Comparison of ENCODE assay signal across 1 cellular context in the genomic region with DNA sequence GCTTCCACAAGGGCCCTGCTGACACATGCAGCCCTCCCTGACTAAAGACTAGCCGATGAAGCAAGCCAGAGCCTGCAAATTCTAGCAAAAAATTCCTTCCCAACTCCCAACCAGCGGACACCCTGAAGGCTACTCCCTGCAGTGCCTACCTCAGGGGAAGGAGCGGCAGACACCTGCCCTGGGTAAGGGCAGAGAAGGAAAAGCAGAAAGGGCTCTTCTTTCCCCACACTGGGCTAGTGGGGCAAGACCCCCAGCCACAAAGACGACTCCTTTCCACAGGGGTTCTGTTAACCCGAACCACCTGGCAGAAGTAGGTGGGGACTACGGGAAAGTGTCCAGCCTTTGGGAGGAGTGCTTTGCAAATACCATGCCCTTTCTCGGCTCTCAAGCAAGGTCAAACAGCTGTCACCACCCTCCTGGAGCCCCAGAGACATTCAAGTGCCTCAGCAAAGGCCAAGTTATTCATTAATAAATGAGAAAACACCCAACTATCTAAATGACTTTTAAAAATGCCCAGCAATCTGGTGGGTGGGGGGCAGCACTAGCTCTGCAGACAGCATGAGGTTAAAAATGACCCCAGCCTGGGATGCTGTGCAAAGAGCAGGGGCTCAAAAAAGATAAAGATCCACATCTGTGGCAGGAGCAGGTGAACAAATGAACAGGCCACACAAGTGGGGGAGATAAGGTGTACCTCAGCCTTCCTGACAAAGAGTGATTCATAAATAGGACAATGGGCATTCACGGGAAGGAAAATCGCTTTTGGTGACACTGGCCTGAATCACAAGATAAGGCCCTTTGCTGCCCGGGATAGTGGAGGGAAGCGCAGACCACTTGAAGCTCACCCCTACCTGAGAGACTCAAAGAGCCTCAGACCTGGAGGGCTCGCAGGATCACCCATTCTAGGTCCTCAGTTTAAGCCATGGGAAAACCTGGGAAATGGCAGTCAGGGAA.
A peak's percentile ranks its signal among the peaks of the same experiment; 100 is the strongest.
TF ChIP-seq lines count a peak whose summit lies in the region.

No MANE protein-coding gene starts in this region.

TF ChIP-seq in HepG2, 621 proteins besides CTCF, POLR2A, EP300 and RAD21 (continued from another document and continues in another):
- TF ChIP-seq, protein P1, sequence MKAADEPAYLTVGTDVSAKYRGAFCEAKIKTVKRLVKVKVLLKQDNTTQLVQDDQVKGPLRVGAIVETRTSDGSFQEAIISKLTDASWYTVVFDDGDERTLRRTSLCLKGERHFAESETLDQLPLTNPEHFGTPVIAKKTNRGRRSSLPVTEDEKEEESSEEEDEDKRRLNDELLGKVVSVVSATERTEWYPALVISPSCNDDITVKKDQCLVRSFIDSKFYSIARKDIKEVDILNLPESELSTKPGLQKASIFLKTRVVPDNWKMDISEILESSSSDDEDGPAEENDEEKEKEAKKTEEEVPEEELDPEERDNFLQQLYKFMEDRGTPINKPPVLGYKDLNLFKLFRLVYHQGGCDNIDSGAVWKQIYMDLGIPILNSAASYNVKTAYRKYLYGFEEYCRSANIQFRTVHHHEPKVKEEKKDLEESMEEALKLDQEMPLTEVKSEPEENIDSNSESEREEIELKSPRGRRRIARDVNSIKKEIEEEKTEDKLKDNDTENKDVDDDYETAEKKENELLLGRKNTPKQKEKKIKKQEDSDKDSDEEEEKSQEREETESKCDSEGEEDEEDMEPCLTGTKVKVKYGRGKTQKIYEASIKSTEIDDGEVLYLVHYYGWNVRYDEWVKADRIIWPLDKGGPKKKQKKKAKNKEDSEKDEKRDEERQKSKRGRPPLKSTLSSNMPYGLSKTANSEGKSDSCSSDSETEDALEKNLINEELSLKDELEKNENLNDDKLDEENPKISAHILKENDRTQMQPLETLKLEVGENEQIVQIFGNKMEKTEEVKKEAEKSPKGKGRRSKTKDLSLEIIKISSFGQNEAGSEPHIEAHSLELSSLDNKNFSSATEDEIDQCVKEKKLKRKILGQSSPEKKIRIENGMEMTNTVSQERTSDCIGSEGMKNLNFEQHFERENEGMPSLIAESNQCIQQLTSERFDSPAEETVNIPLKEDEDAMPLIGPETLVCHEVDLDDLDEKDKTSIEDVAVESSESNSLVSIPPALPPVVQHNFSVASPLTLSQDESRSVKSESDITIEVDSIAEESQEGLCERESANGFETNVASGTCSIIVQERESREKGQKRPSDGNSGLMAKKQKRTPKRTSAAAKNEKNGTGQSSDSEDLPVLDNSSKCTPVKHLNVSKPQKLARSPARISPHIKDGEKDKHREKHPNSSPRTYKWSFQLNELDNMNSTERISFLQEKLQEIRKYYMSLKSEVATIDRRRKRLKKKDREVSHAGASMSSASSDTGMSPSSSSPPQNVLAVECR (CRISPR knock-in tag; IDR thresholded peaks at IDR 0.05; ENCODE audit: borderline replicate concordance), result no peak; the same call in 1 of the 2 replicates
- TF ChIP-seq YEATS4 (CRISPR knock-in tag; IDR thresholded peaks at IDR 0.05; ENCODE audit: borderline replicate concordance) (no peak), FOXP1 (IDR thresholded peaks at IDR 0.05) (no peak), FOXP1 (CRISPR knock-in tag; IDR thresholded peaks at IDR 0.05) (no peak), PHF8 (CRISPR knock-in tag; IDR thresholded peaks at IDR 0.05) (peak; percentile 40), ZNF10 (CRISPR knock-in tag; IDR thresholded peaks at IDR 0.05; ENCODE audit: borderline replicate concordance, low read depth) (no peak), SAP130 (CRISPR knock-in tag; IDR thresholded peaks at IDR 0.05; ENCODE audit: low read depth) (peak; percentile 55), RXRB (CRISPR knock-in tag; IDR thresholded peaks at IDR 0.05; ENCODE audit: borderline replicate concordance) (peak; percentile 63), SP1 (IDR thresholded peaks at IDR 0.05) (no peak), SP1 (CRISPR knock-in tag; IDR thresholded peaks at IDR 0.05) (no peak), ZNF720 (CRISPR knock-in tag; IDR thresholded peaks at IDR 0.05) (no peak), ZNF30 (CRISPR knock-in tag; IDR thresholded peaks at IDR 0.05) (no peak), DNMT3B (CRISPR knock-in tag; conservative IDR thresholded peaks at IDR 0.05) (no peak), ZKSCAN1 (IDR thresholded peaks at IDR 0.05; ENCODE audit: low read length) (no peak), ERF (CRISPR knock-in tag; IDR thresholded peaks at IDR 0.05) (peak; percentile 49; the same call in 1 of the 2 replicates), ARID2 (CRISPR knock-in tag; IDR thresholded peaks at IDR 0.05; ENCODE audit: borderline replicate concordance) (no peak), RAD51 (IDR thresholded peaks at IDR 0.05; ENCODE audit: borderline replicate concordance) (no peak), RFX1 (IDR thresholded peaks at IDR 0.05) (no peak), KMT2A (CRISPR knock-in tag; IDR thresholded peaks at IDR 0.05) (0 out of 2 replicates have a peak, but pooled peaks have one; percentile 24), NCOA1 (CRISPR knock-in tag; IDR thresholded peaks at IDR 0.05) (no peak), ESRRA (CRISPR knock-in tag; IDR thresholded peaks at IDR 0.05; ENCODE audit: low read depth) (no peak), PTBP1 (IDR thresholded peaks at IDR 0.05; ENCODE audit: low read depth, low read length, poor library complexity, severe bottlenecking) (no peak), MBD4 (IDR thresholded peaks at IDR 0.05; ENCODE audit: borderline replicate concordance, low read length) (no peak), ZNF776 (CRISPR knock-in tag; IDR thresholded peaks at IDR 0.05) (no peak), CREB1 (IDR thresholded peaks at IDR 0.05) (no peak), CREB1 (CRISPR knock-in tag; IDR thresholded peaks at IDR 0.05) (peak; percentile 56; the same call in 1 of the 2 replicates), KDM4B (CRISPR knock-in tag; IDR thresholded peaks at IDR 0.05) (no peak), HOXA5 (CRISPR knock-in tag; IDR thresholded peaks at IDR 0.05) (0 out of 2 replicates have a peak, but pooled peaks have one; percentile 49), FOSL2 (CRISPR knock-in tag; IDR thresholded peaks at IDR 0.05) (peak; percentile 87), RFXANK (CRISPR knock-in tag; IDR thresholded peaks at IDR 0.05) (no peak), ZNF556 (CRISPR knock-in tag; IDR thresholded peaks at IDR 0.05; ENCODE audit: borderline replicate concordance) (no peak)
- TF ChIP-seq, protein P2, sequence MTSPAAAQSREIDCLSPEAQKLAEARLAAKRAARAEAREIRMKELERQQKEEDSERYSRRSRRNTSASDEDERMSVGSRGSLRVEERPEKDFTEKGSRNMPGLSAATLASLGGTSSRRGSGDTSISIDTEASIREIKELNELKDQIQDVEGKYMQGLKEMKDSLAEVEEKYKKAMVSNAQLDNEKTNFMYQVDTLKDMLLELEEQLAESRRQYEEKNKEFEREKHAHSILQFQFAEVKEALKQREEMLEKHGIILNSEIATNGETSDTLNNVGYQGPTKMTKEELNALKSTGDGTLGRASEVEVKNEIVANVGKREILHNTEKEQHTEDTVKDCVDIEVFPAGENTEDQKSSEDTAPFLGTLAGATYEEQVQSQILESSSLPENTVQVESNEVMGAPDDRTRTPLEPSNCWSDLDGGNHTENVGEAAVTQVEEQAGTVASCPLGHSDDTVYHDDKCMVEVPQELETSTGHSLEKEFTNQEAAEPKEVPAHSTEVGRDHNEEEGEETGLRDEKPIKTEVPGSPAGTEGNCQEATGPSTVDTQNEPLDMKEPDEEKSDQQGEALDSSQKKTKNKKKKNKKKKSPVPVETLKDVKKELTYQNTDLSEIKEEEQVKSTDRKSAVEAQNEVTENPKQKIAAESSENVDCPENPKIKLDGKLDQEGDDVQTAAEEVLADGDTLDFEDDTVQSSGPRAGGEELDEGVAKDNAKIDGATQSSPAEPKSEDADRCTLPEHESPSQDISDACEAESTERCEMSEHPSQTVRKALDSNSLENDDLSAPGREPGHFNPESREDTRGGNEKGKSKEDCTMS (CRISPR knock-in tag; conservative IDR thresholded peaks at IDR 0.05), result no peak
- TF ChIP-seq, protein P3, sequence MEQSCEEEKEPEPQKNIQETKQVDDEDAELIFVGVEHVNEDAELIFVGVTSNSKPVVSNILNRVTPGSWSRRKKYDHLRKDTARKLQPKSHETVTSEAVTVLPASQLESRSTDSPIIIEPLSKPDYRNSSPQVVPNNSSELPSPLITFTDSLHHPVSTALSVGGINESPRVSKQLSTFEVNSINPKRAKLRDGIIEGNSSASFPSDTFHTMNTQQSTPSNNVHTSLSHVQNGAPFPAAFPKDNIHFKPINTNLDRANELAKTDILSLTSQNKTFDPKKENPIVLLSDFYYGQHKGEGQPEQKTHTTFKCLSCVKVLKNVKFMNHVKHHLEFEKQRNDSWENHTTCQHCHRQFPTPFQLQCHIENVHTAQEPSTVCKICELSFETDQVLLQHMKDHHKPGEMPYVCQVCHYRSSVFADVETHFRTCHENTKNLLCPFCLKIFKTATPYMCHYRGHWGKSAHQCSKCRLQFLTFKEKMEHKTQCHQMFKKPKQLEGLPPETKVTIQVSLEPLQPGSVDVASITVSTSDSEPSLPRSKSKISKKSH (CRISPR knock-in tag; IDR thresholded peaks at IDR 0.05; ENCODE audit: borderline replicate concordance), result no peak
- TF ChIP-seq, protein P4, sequence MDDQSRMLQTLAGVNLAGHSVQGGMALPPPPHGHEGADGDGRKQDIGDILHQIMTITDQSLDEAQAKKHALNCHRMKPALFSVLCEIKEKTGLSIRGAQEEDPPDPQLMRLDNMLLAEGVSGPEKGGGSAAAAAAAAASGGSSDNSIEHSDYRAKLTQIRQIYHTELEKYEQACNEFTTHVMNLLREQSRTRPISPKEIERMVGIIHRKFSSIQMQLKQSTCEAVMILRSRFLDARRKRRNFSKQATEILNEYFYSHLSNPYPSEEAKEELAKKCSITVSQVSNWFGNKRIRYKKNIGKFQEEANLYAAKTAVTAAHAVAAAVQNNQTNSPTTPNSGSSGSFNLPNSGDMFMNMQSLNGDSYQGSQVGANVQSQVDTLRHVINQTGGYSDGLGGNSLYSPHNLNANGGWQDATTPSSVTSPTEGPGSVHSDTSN (CRISPR knock-in tag; IDR thresholded peaks at IDR 0.05; ENCODE audit: borderline replicate concordance), result no peak
- TF ChIP-seq, protein P5, sequence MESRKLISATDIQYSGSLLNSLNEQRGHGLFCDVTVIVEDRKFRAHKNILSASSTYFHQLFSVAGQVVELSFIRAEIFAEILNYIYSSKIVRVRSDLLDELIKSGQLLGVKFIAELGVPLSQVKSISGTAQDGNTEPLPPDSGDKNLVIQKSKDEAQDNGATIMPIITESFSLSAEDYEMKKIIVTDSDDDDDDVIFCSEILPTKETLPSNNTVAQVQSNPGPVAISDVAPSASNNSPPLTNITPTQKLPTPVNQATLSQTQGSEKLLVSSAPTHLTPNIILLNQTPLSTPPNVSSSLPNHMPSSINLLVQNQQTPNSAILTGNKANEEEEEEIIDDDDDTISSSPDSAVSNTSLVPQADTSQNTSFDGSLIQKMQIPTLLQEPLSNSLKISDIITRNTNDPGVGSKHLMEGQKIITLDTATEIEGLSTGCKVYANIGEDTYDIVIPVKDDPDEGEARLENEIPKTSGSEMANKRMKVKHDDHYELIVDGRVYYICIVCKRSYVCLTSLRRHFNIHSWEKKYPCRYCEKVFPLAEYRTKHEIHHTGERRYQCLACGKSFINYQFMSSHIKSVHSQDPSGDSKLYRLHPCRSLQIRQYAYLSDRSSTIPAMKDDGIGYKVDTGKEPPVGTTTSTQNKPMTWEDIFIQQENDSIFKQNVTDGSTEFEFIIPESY (CRISPR knock-in tag; IDR thresholded peaks at IDR 0.05), result peak; percentile 7; the same call in 1 of the 2 replicates
- TF ChIP-seq, protein P6, sequence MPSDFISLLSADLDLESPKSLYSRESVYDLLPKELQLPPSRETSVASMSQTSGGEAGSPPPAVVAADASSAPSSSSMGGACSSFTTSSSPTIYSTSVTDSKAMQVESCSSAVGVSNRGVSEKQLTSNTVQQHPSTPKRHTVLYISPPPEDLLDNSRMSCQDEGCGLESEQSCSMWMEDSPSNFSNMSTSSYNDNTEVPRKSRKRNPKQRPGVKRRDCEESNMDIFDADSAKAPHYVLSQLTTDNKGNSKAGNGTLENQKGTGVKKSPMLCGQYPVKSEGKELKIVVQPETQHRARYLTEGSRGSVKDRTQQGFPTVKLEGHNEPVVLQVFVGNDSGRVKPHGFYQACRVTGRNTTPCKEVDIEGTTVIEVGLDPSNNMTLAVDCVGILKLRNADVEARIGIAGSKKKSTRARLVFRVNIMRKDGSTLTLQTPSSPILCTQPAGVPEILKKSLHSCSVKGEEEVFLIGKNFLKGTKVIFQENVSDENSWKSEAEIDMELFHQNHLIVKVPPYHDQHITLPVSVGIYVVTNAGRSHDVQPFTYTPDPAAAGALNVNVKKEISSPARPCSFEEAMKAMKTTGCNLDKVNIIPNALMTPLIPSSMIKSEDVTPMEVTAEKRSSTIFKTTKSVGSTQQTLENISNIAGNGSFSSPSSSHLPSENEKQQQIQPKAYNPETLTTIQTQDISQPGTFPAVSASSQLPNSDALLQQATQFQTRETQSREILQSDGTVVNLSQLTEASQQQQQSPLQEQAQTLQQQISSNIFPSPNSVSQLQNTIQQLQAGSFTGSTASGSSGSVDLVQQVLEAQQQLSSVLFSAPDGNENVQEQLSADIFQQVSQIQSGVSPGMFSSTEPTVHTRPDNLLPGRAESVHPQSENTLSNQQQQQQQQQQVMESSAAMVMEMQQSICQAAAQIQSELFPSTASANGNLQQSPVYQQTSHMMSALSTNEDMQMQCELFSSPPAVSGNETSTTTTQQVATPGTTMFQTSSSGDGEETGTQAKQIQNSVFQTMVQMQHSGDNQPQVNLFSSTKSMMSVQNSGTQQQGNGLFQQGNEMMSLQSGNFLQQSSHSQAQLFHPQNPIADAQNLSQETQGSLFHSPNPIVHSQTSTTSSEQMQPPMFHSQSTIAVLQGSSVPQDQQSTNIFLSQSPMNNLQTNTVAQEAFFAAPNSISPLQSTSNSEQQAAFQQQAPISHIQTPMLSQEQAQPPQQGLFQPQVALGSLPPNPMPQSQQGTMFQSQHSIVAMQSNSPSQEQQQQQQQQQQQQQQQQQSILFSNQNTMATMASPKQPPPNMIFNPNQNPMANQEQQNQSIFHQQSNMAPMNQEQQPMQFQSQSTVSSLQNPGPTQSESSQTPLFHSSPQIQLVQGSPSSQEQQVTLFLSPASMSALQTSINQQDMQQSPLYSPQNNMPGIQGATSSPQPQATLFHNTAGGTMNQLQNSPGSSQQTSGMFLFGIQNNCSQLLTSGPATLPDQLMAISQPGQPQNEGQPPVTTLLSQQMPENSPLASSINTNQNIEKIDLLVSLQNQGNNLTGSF (CRISPR knock-in tag; IDR thresholded peaks at IDR 0.05), result no peak
- TF ChIP-seq, protein P7, sequence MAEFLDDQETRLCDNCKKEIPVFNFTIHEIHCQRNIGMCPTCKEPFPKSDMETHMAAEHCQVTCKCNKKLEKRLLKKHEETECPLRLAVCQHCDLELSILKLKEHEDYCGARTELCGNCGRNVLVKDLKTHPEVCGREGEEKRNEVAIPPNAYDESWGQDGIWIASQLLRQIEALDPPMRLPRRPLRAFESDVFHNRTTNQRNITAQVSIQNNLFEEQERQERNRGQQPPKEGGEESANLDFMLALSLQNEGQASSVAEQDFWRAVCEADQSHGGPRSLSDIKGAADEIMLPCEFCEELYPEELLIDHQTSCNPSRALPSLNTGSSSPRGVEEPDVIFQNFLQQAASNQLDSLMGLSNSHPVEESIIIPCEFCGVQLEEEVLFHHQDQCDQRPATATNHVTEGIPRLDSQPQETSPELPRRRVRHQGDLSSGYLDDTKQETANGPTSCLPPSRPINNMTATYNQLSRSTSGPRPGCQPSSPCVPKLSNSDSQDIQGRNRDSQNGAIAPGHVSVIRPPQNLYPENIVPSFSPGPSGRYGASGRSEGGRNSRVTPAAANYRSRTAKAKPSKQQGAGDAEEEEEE (CRISPR knock-in tag; IDR thresholded peaks at IDR 0.05; ENCODE audit: borderline replicate concordance), result no peak
